ENCODE assay signal across 9 cellular contexts in the genomic region with DNA sequence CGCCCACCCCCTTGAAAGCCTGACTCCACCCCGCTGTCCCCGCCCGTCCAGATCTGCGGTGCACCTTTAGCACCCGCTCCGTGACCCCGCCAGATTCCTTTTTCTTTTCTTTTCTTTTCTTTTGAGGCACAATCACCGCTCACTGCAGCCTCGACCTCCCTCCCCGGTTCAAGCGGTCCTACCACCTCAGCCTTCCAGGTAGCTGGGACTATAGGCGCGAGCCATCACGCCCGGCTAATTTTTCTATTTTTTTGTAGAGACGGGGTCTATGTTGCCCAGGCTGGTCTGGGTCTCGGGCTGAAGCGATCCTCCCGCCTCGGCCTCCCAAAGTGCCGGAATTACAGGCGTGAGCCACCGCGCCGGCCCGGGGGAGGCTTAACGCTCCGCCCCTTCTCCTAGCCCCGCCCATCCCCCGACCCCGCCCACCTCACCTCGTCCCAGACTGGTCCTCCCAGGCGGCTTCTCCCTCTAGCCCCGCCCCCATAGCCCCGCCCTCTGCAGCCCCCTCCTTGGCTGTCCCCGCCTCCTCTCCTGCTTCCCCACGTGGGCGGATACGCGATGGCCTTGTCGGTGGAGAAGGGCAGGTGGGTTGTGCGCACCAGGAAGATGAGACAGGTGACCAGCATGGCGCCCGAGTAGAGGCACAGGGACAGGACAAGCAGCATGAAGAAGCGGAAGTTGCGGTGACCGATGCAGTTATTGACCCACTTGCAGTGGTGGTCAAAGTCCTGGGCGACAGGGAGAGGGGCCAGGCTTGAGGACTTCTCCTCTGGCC. TPM values are rescaled to one million over a fixed set of nuclear protein-coding genes. Genes with fewer than 3 reads are reported as not detected.
DNase-seq lines count a peak whose midpoint lies in the region; ATAC-seq, FAIRE-seq and TF ChIP-seq lines count a peak whose summit lies in the region.
"Had no signal": no experiment of that assay in that cellular context is flagged by ENCODE, and none has a peak within 500 bp of the region (broad histone marks: within the 10 kb centered on the region; RNA-seq: fewer than 3 reads in every experiment).

No MANE protein-coding gene starts in this region.

- peak; percentile 75 for DNase-seq in GM12891 (ENCODE audit: insufficient read length, low spot score)
- peak; percentile 61 for DNase-seq in RPMI7951 (ENCODE audit: low read depth)
- DNase-seq in activated naive CD4-positive, alpha-beta T cell treated with anti-CD3 and anti-CD28 coated beads, Interleukin-2, amount 50 U/mL, for 16 hours = peak; percentile 54
- DNase-seq in hepatocyte (ENCODE audit: low spot score) = peak; percentile 66
- peak; percentile 57 for DNase-seq in stimulated activated CD4-positive, alpha-beta T cell treated with anti-CD3 and anti-CD28 coated beads, Interleukin-2, amount 100 ng/mL, for 4 hours (ENCODE audit: low read depth)
- DNase-seq in NCI-H446 treated with DMSO at 0.1 percent for 48 hours (lab: John Stamatoyannopoulos, UW) = no peak
- DNase-seq in GOT3 (lab: John Stamatoyannopoulos, UW) = no peak

- H3K4me1 ChIP-seq in hepatocyte (ENCODE audit: insufficient read depth) = no peaks in the 10 kb centered on the region

- no peaks in the 10 kb centered on the region for H3K27me3 ChIP-seq in hepatocyte

- H3K27ac ChIP-seq in hepatocyte = no peak overlapping the region

- no peaks in the 10 kb centered on the region for H3K9me2 ChIP-seq in hepatocyte (replicated peaks; ENCODE audit: insufficient read depth)

- peak overlapping the region; percentile 89 for H3K4me2 ChIP-seq in hepatocyte

- no peak for FAIRE-seq in GM12891 (lab: Jason Lieb, UNC)

- H3K9me3 ChIP-seq in hepatocyte (ENCODE audit: low read depth) = no peaks in the 10 kb centered on the region

- peak overlapping the region; percentile 83 for H2AFZ ChIP-seq in hepatocyte

- TF ChIP-seq POLR2A in GM12891 (IDR thresholded peaks at IDR 0.05; ENCODE audit: low read depth, low read length) = no peak

- 48% methylated on average over 29 of the region's 49 CpGs for WGBS in hepatocyte (ENCODE audit: low lambda C conversion rate, missing lambda C conversion rate)

- H3K36me3 ChIP-seq in hepatocyte (replicated peaks; ENCODE audit: insufficient read depth, low read depth) = no peaks in the 10 kb centered on the region

- TF ChIP-seq CTCF in hepatocyte (IDR thresholded peaks at IDR 0.05; ENCODE audit: poor library complexity) = no peak

- H4K20me1 ChIP-seq in hepatocyte (ENCODE audit: insufficient read depth, poor library complexity, severe bottlenecking) = no peaks in the 10 kb centered on the region

- no peaks in the 10 kb centered on the region for H3K79me2 ChIP-seq in hepatocyte

- ATAC-seq in HG02642 (IDR thresholded peaks at IDR 0.05; ENCODE audit: poor library complexity, unreplicated experiment) = no peak

- peak overlapping the region; percentile 26 for H3K4me3 ChIP-seq in hepatocyte

TF ChIP-seq in GM12891, 5 proteins besides CTCF, POLR2A, EP300 and RAD21:
- TF ChIP-seq SPI1 (IDR thresholded peaks at IDR 0.05; ENCODE audit: low read depth, low read length) (no peak), TAF1 (IDR thresholded peaks at IDR 0.05; ENCODE audit: low read depth, low read length) (no peak), POU2F2 (IDR thresholded peaks at IDR 0.05; ENCODE audit: low read depth, low read length) (no peak), POLR2AphosphoS5 (IDR thresholded peaks at IDR 0.05; ENCODE audit: low read depth, low read length) (no peak), PAX5 (IDR thresholded peaks at IDR 0.05; ENCODE audit: insufficient read depth, low read length, severe bottlenecking) (no peak)

RNA-seq across cellular contexts. Expression of a gene that starts 3.2 kb away (rescaled TPM):
- not detected for polyA plus RNA-seq in GM12891 (2012; ENCODE audit: low read depth, missing spikeins)
- not detected in 2 replicates for total RNA-seq in RPMI7951 (2014; rRNA removed; shearing (Covaris generic))
- total RNA-seq in hepatocyte = not detected in 2 replicates
- 0.77 and 0.79 TPM in 2 replicates for polyA plus RNA-seq in hepatocyte
- total RNA-seq: NCI-H460 had no signal

RNA-seq across cellular contexts. Expression of a gene that starts 8.3 kb away (rescaled TPM):
- 3.4 TPM for polyA plus RNA-seq in GM12891 (2012; ENCODE audit: low read depth, missing spikeins)
- not detected in 2 replicates for total RNA-seq in RPMI7951 (2014; rRNA removed; shearing (Covaris generic))
- 3.9 and 6.3 TPM in 2 replicates for total RNA-seq in hepatocyte
- polyA plus RNA-seq in hepatocyte = 13.9 and 15.8 TPM in 2 replicates
- total RNA-seq: NCI-H460 had no signal

Comparison
In these comparisons a context has a peak if more than half of its experiments do, and no peak if none do; other contexts are left out.
1. DNase-seq: peak in GM12891 (single experiment), RPMI7951 (single experiment), activated naive CD4-positive, alpha-beta T cell treated with anti-CD3 and anti-CD28 coated beads, Interleukin-2, amount 50 U/mL, for 16 hours (single experiment), hepatocyte (single experiment) and stimulated activated CD4-positive, alpha-beta T cell treated with anti-CD3 and anti-CD28 coated beads, Interleukin-2, amount 100 ng/mL, for 4 hours (single experiment); none in NCI-H446 treated with DMSO at 0.1 percent for 48 hours (single experiment) and GOT3 (single experiment).